Comparison of ENCODE assay signal across 11 cellular contexts in genomic region chr6:124869412-124869811, GRCh38.
"Had no signal": no experiment of that assay in that cellular context is flagged by ENCODE, and none has a peak within 500 bp of the region (broad histone marks: within the 10 kb centered on the region; RNA-seq: fewer than 3 reads in every experiment).

No MANE protein-coding gene starts in this region.

- DNase-seq: activated CD4-positive, alpha-beta T cell treated with anti-CD3 and anti-CD28 coated beads, Interleukin-2, amount 50 U/mL, for 4 hours; activated gamma-delta T cell treated with Interleukin-2 at 50 U/mL for 16 hours; dorsolateral prefrontal cortex; left cardiac atrium; natural killer cell; sigmoid colon; spleen; stimulated activated naive B cell treated with anti-CD40 and anti-IgM and Interleukin-4, amounts not matched to agents 10 μg/mL and 1 μg/mL and 100 μg/mL, for 72 hours; thyroid gland had no signal

- ATAC-seq: activated naive CD4-positive, alpha-beta T cell treated with anti-CD3 and anti-CD28 coated beads, Interleukin-2, amount 50 U/mL, for 72 hours; left cardiac atrium; natural killer cell; stimulated activated naive B cell treated with anti-CD40 and anti-IgM and Interleukin-4, amounts not matched to agents 10 μg/mL and 1 μg/mL and 100 μg/mL, for 72 hours had no signal

- H3K4me3 ChIP-seq: cardiac muscle cell, dorsolateral prefrontal cortex, sigmoid colon, spleen, thyroid gland had no signal
